Comparison of ENCODE assay signal across 27 cellular contexts in the genomic region with DNA sequence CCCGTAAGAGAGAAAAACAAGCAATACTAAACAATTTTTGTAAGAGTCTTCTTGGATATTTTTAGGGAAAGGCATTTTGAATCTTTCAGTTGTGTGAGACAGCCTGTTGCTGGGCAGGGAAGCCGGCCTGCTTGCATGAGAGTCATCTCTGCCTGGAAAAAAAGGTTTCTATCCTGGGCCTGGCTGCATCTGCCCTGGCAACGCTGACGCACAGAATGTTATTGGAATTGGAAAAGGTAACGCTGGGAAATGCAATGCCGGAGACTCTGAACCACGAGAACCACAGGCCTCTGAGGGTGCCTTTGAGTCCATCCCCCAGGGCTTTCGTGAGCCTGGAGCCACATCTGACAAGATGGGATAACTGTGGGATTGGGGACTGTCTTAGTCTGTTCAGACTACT. TPM values are rescaled to one million over a fixed set of nuclear protein-coding genes. Genes with fewer than 3 reads are reported as not detected.
DNase-seq lines count a peak whose midpoint lies in the region; ATAC-seq, FAIRE-seq and TF ChIP-seq lines count a peak whose summit lies in the region.
"Had no signal": no experiment of that assay in that cellular context is flagged by ENCODE, and none has a peak within 500 bp of the region (broad histone marks: within the 10 kb centered on the region; RNA-seq: fewer than 3 reads in every experiment).

No MANE protein-coding gene starts in this region.

- no peak for FAIRE-seq in kidney (lab: Jason Lieb, UNC)
- FAIRE-seq: endometrium, GM12878, islet of Langerhans, RCC 7860 had no signal

- H3K4me1 ChIP-seq in kidney (ENCODE audit: control insufficient read depth in 1 of 2, insufficient read depth in 1 of 2, low read depth in 1 of 2, low read length in 2 of 2) (no peaks in the 10 kb centered on the region), skeletal muscle satellite cell (ENCODE audit: control insufficient read depth, insufficient read depth, low read length) (peaks cover 18% of the 10 kb centered on the region)
- H3K4me1 ChIP-seq: parathyroid adenoma, right atrium auricular region had no signal

- ATAC-seq in HG02884 (IDR thresholded peaks at IDR 0.05; ENCODE audit: unreplicated experiment) (no peak), HG03097 (IDR thresholded peaks at IDR 0.05; ENCODE audit: low FRiP score, unreplicated experiment) (no peak), GM21576 (IDR thresholded peaks at IDR 0.05; ENCODE audit: unreplicated experiment) (no peak)
- ATAC-seq: activated CD8-positive, alpha-beta T cell treated with anti-CD3 and anti-CD28 coated beads for 36 hours; activated naive CD4-positive, alpha-beta T cell treated with anti-CD3 and anti-CD28 coated beads, Interleukin-2, amount 50 U/mL, for 72 hours; GM12878; GM23338; mucosa of descending colon; stimulated activated naive B cell treated with anti-CD40 and anti-IgM and Interleukin-4, amounts not matched to agents 10 μg/mL and 1 μg/mL and 100 μg/mL, for 72 hours had no signal

- H3K36me3 ChIP-seq in kidney (ENCODE audit: control insufficient read depth in 1 of 2, insufficient read depth in 2 of 2, low read length in 2 of 2), result no peaks in the 10 kb centered on the region
- H3K36me3 ChIP-seq in skeletal muscle satellite cell (ENCODE audit: insufficient read depth, low read length), result no peaks in the 10 kb centered on the region
- H3K36me3 ChIP-seq: MG63, right atrium auricular region had no signal

- no peak overlapping the region for H3K27ac ChIP-seq in kidney (ENCODE audit: low read depth in 2 of 2, low read length in 2 of 2)
- H3K27ac ChIP-seq: C4-2B, parathyroid adenoma, right atrium auricular region had no signal

- H3K4me3 ChIP-seq in kidney (ENCODE audit: low read length in 2 of 2) (no peak overlapping the region), skeletal muscle satellite cell (ENCODE audit: low read length) (no peak overlapping the region)
- H3K4me3 ChIP-seq: GM12878, GM23338, MG63, mucosa of descending colon, right atrium auricular region had no signal

- no peak overlapping the region for H3K4me2 ChIP-seq in skeletal muscle satellite cell (ENCODE audit: low read length)
- H3K4me2 ChIP-seq: GM23338 had no signal

- DNase-seq in RPMI7951 (ENCODE audit: low read depth), result peak; percentile 74
- DNase-seq in astrocyte of the hippocampus (ENCODE audit: low read depth, low spot score), result peak; percentile 89
- DNase-seq in kidney, result peak; percentile 3
- DNase-seq: activated CD4-positive, alpha-beta T cell treated with anti-CD3 and anti-CD28 coated beads for 1 hour; activated CD8-positive, alpha-beta T cell treated with anti-CD3 and anti-CD28 coated beads for 36 hours; activated T-cell treated with anti-CD3 and anti-CD28 coated beads for 4 hours; DND-41; MG63; mucosa of descending colon; NCI-H1417; NCI-H2081; NCI-H226; NCI-H748 treated with DMSO at 0.1 percent for 48 hours; stimulated activated naive B cell treated with anti-CD40 and anti-IgM and Interleukin-4, amounts not matched to agents 10 μg/mL and 1 μg/mL and 100 μg/mL, for 72 hours had no signal

- no peak for TF ChIP-seq CTCF in kidney (IDR thresholded peaks at IDR 0.05; ENCODE audit: borderline replicate concordance, extremely low read depth, insufficient read depth)

- H3K27me3 ChIP-seq in skeletal muscle satellite cell (ENCODE audit: control insufficient read depth, insufficient read depth, low read length), result no peaks in the 10 kb centered on the region
- H3K27me3 ChIP-seq: MG63, right atrium auricular region had no signal

- no peaks in the 10 kb centered on the region for H3K9me3 ChIP-seq in kidney (ENCODE audit: control insufficient read depth in 1 of 2, low read length in 2 of 2)
- H3K9me3 ChIP-seq in skeletal muscle satellite cell (replicated peaks; ENCODE audit: low read length), result no peaks in the 10 kb centered on the region
- H3K9me3 ChIP-seq: MG63, mucosa of descending colon, right atrium auricular region had no signal

- intact Hi-C loops in kidney (cut with DNase I), result no loop called here

- H3K9ac ChIP-seq in kidney (ENCODE audit: low read length in 2 of 2) (no peak overlapping the region), skeletal muscle satellite cell (ENCODE audit: low read depth, low read length) (peak overlapping the region; percentile 57)
- H3K9ac ChIP-seq: parathyroid adenoma had no signal

RNA-seq across cellular contexts. Expression of a gene that starts 17.9 kb away (rescaled TPM):
- total RNA-seq in RPMI7951 (2014; rRNA removed; shearing (Covaris generic)), result 64.1 and 93.5 TPM in 2 replicates
- 44.5 TPM for total RNA-seq in kidney
- polyA plus RNA-seq in kidney (ENCODE audit: insufficient read depth, low read depth, low replicate concordance), result 8.4 TPM
- 7.4 and 8.9 TPM in 2 replicates for total RNA-seq in skeletal muscle satellite cell (2012; rRNA removed)
- polyA plus RNA-seq: GM12878 had no signal

Comparison
In these comparisons a context has a peak if more than half of its experiments do, and no peak if none do; other contexts are left out.
1. DNase-seq: peak in every context shown above with its lines; median percentile 89 in astrocyte of the hippocampus; 74 in RPMI7951; 3 in kidney.